Comparison of ENCODE assay signal across 13 cellular contexts in the genomic region with DNA sequence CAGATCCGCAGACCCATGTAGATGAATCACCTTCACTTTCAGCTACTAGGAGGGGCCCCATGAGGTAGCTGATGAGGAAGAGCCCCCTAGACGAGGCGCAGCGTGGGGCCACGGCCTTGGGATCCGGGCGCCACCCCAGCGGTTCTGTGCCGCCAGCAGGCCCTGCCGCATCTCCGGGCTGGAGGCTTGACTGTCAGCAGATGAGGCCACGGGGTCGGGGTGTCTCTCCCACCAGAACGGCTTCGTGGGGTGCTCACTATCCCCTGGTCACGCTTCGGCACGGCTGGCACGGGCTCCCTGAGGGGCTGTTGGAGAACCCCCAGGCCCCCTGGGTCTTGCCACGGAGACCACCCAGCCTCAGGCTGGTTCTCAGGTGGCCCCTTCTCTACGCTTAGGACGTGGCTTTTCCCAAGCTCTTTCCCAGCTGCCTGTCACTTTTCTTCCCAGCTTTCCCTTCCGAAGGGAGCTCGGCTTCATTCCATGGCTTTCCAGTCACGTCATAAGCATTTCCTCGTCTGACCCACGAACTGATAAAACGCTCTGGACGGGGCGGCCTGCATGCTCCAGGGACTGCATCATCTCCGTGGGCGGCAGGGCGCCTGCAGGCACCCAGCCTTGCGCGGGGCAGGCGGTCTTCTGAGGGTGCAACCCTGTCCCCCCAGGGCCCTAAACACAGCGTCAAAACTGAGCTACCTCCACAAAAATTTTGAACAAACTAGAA.
A peak's percentile ranks its signal among the peaks of the same experiment; 100 is the strongest.
DNase-seq lines count a peak whose midpoint lies in the region; ATAC-seq and TF ChIP-seq lines count a peak whose summit lies in the region.
"Had no signal": no experiment of that assay in that cellular context is flagged by ENCODE, and none has a peak within 500 bp of the region (broad histone marks: within the 10 kb centered on the region; RNA-seq: fewer than 3 reads in every experiment).

No MANE protein-coding gene starts in this region.

- peak overlapping the region in 1 of 2 experiments; percentile 5; a peak in 1 of 4 replicates for H3K4me3 ChIP-seq in HCT116 (replicated peaks in 1 of 2; ENCODE audit: low read depth in 1 of 2, low read length in 2 of 2)
- H3K4me3 ChIP-seq in astrocyte of the spinal cord (ENCODE audit: low read depth, low read length) = no peak overlapping the region
- peak overlapping the region; percentile 3 to 30 for H3K4me3 ChIP-seq in tibial artery

- TF ChIP-seq CTCF in HCT116 (IDR thresholded peaks at IDR 0.05 in 2 of 3, conservative IDR thresholded peaks at IDR 0.05 in 1 of 3; ENCODE audit: borderline replicate concordance in 1 of 3, insufficient read depth in 1 of 3, low read depth in 2 of 3, low read length in 2 of 3) (no peak), astrocyte of the spinal cord (IDR thresholded peaks at IDR 0.05; ENCODE audit: low read depth, low read length) (no peak), tibial artery (IDR thresholded peaks at IDR 0.05) (no peak), endothelial cell (IDR thresholded peaks at IDR 0.05; ENCODE audit: unreplicated experiment) (no peak)

- intact Hi-C loops in HCT116 (cut with micrococcal nuclease) = no loop called here
- intact Hi-C loops in tibial artery (cut with DNase I; ENCODE audit: low total_unique reads) = loop anchor here (10.0 kb wide), 1 partner anchor 93 kb away; no protein-coding TSS in a partner anchor

- peak; percentile 67 for ATAC-seq in HCT116
- ATAC-seq in left lobe of liver = peak; percentile 59
- ATAC-seq in GM21447 (IDR thresholded peaks at IDR 0.05; ENCODE audit: unreplicated experiment) = no peak
- ATAC-seq in GM19452 (IDR thresholded peaks at IDR 0.05; ENCODE audit: unreplicated experiment) = no peak

- H3K4me1 ChIP-seq in HCT116 (ENCODE audit: control insufficient read depth in 1 of 2, insufficient read depth in 2 of 2, low read length in 2 of 2) (peaks cover 26 to 66% of the 10 kb centered on the region in 2 experiments), tibial artery (peaks cover 0 to 99% (median 52%) of the 10 kb centered on the region in 4 donors)

- no TSS peak for BruUV-seq in HCT116 (replicated peaks; lab: Mats Ljungman, UMichigan)

- H3K36me3 Mint-ChIP-seq in endothelial cell (ENCODE audit: low read depth, unreplicated experiment) = no peaks in the 10 kb centered on the region

- H3K9me2 ChIP-seq in HCT116 (ENCODE audit: insufficient read depth) = no peaks in the 10 kb centered on the region

- H3K27me3 Mint-ChIP-seq in endothelial cell (ENCODE audit: unreplicated experiment) = peaks cover 3% of the 10 kb centered on the region
- H3K27me3 Mint-ChIP-seq: activated CD4-positive, alpha-beta memory T cell treated with anti-CD3 and anti-CD28 coated beads, Interleukin-2, amount 10 ng/mL, durations not matched to agents 7 days and 5 days had no signal

- peak overlapping the region; percentile 78 for H3K4me2 ChIP-seq in HCT116 (ENCODE audit: low read length)

- H4K20me1 ChIP-seq in HCT116 (ENCODE audit: insufficient read depth) = no peaks in the 10 kb centered on the region

- no peaks in the 10 kb centered on the region for H3K4me1 Mint-ChIP-seq in endothelial cell (ENCODE audit: unreplicated experiment)
- H3K4me1 Mint-ChIP-seq: activated CD4-positive, alpha-beta memory T cell treated with anti-CD3 and anti-CD28 coated beads, Interleukin-2, amount 10 ng/mL, durations not matched to agents 7 days and 5 days had no signal

- POLR2A ChIA-PET in HCT116 (lab: Charles Lee) = no interaction called here

- no peaks in the 10 kb centered on the region for H3K79me2 ChIP-seq in HCT116 (ENCODE audit: insufficient read depth, low read length)

- H3K27ac ChIP-seq in HCT116 (ENCODE audit: low read depth, low read length) (peak overlapping the region; percentile 34; the same call in 1 of the 2 replicates), tibial artery (peak overlapping the region; percentile 83 to 89)
- H3K27ac ChIP-seq: neutrophil had no signal

- peak overlapping the region; percentile 49 for H3K9ac ChIP-seq in HCT116 (ENCODE audit: low read length)

- RAD21 ChIA-PET in HCT116 (lab: Charles Lee; ENCODE audit: low non-redundant PET in 1 of 2, low total read pairs in 2 of 2, uncharacterized antibody in 2 of 2, unreplicated experiment in 2 of 2) = no interaction called here

- no peaks in the 10 kb centered on the region for H3K9me3 Mint-ChIP-seq in endothelial cell (ENCODE audit: unreplicated experiment)
- H3K9me3 Mint-ChIP-seq: activated CD4-positive, alpha-beta memory T cell treated with anti-CD3 and anti-CD28 coated beads, Interleukin-2, amount 10 ng/mL, durations not matched to agents 7 days and 5 days had no signal

- H3K36me3 ChIP-seq in HCT116 (ENCODE audit: control insufficient read depth in 1 of 2, insufficient read depth in 2 of 2, low read length in 2 of 2) (no peaks in the 10 kb centered on the region), tibial artery (no peaks in the 10 kb centered on the region)
- H3K36me3 ChIP-seq: neutrophil had no signal

- DNase-seq in HCT116 (ENCODE audit: low read depth, low spot score) (peak; percentile 60), astrocyte of the spinal cord (ENCODE audit: low read depth, low spot score) (peak; percentile 88), left lobe of liver (ENCODE audit: low spot score) (no peak), tibial artery (peak; percentile 76 to 91), putamen (ENCODE audit: low spot score) (no peak), endothelial cell (ENCODE audit: low spot score) (no peak)
- DNase-seq: activated CD4-positive, alpha-beta memory T cell treated with anti-CD3 and anti-CD28 coated beads, Interleukin-2, amount 10 ng/mL, durations not matched to agents 7 days and 5 days; DND-41; Kasumi-1; NCI-H510A treated with DMSO at 0.1 percent for 48 hours had no signal

- no peak for TF ChIP-seq POLR2A in HCT116 (IDR thresholded peaks at IDR 0.05; ENCODE audit: borderline replicate concordance, extremely low read depth, insufficient read depth, insufficient read length)

- no peaks in the 10 kb centered on the region for H3K27me3 ChIP-seq in HCT116 (ENCODE audit: insufficient read depth, low read length)
- H3K27me3 ChIP-seq in tibial artery = no peaks in the 10 kb centered on the region
- H3K27me3 ChIP-seq: neutrophil had no signal

- H3K9me3 ChIP-seq in HCT116 (ENCODE audit: control insufficient read depth in 1 of 2, insufficient read depth in 1 of 2, low read depth in 1 of 2, low read length in 2 of 2) (no peaks in the 10 kb centered on the region), tibial artery (no peaks in the 10 kb centered on the region)
- H3K9me3 ChIP-seq: neutrophil had no signal

- H2AFZ ChIP-seq in HCT116 (ENCODE audit: low read depth, low read length, poor library complexity, severe bottlenecking) = peak overlapping the region; percentile 86

- no peak for TF ChIP-seq RAD21 in HCT116 (IDR thresholded peaks at IDR 0.05; ENCODE audit: low read depth)

- H3K4me3 Mint-ChIP-seq in endothelial cell (ENCODE audit: unreplicated experiment) = no peak overlapping the region
- H3K4me3 Mint-ChIP-seq: activated CD4-positive, alpha-beta memory T cell treated with anti-CD3 and anti-CD28 coated beads, Interleukin-2, amount 10 ng/mL, durations not matched to agents 7 days and 5 days had no signal

- in situ Hi-C loops in astrocyte of the spinal cord (cut with HindIII; ENCODE audit: low sequenced_read_pairs) = no loop called here

- CTCF ChIA-PET in HCT116 (lab: Charles Lee) = no interaction called here

- no peak overlapping the region for H3K27ac Mint-ChIP-seq in endothelial cell (ENCODE audit: unreplicated experiment)
- H3K27ac Mint-ChIP-seq: activated CD4-positive, alpha-beta memory T cell treated with anti-CD3 and anti-CD28 coated beads, Interleukin-2, amount 10 ng/mL, durations not matched to agents 7 days and 5 days had no signal

TF ChIP-seq in HCT116, 20 proteins besides CTCF, POLR2A, EP300 and RAD21:
- no peak for TF ChIP-seq TCF7L2 (IDR thresholded peaks at IDR 0.05; ENCODE audit: borderline replicate concordance, extremely low read depth, insufficient read depth, insufficient read length)
- peak; percentile 26; the same call in 1 of the 2 replicates for TF ChIP-seq POLR2AphosphoS5 (IDR thresholded peaks at IDR 0.05; ENCODE audit: low read depth, low read length)
- peak; percentile 65 for TF ChIP-seq FOSL1 (IDR thresholded peaks at IDR 0.05; ENCODE audit: low read depth)
- peak; percentile 86 for TF ChIP-seq SP1 (IDR thresholded peaks at IDR 0.05; ENCODE audit: low read depth)
- no peak for TF ChIP-seq SRF (IDR thresholded peaks at IDR 0.05; ENCODE audit: low read depth)
- no peak for TF ChIP-seq YY1 (IDR thresholded peaks at IDR 0.05; ENCODE audit: extremely low read depth, insufficient replicate concordance, low read depth, low read length)
- peak; percentile 94 for TF ChIP-seq EGR1 (IDR thresholded peaks at IDR 0.05; ENCODE audit: low read depth)
- TF ChIP-seq JUND (IDR thresholded peaks at IDR 0.05) = peak; percentile 78
- peak; percentile 63 for TF ChIP-seq MAX (IDR thresholded peaks at IDR 0.05)
- TF ChIP-seq ELF1 (IDR thresholded peaks at IDR 0.05; ENCODE audit: borderline replicate concordance, low read depth) = no peak
- TF ChIP-seq EZH2phosphoT487 (IDR thresholded peaks at IDR 0.05; ENCODE audit: borderline replicate concordance) = no peak
- TF ChIP-seq, protein P1, sequence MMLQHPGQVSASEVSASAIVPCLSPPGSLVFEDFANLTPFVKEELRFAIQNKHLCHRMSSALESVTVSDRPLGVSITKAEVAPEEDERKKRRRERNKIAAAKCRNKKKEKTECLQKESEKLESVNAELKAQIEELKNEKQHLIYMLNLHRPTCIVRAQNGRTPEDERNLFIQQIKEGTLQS (IDR thresholded peaks at IDR 0.05) = no peak
- no peak for TF ChIP-seq EZH2 (IDR thresholded peaks at IDR 0.05)
- TF ChIP-seq CBX3 (IDR thresholded peaks at IDR 0.05; ENCODE audit: low read depth) = peak; percentile 63; the same call in 1 of the 2 replicates

Comparison
In these comparisons a context has a peak if more than half of its experiments do, and no peak if none do; other contexts are left out.
1. ATAC-seq: peak in HCT116 (single experiment) and left lobe of liver (single experiment); none in GM21447 (single experiment) and GM19452 (single experiment).
2. DNase-seq: peak in HCT116 (single experiment), astrocyte of the spinal cord (single experiment) and tibial artery (2 of 2); none in left lobe of liver (single experiment), putamen (single experiment) and endothelial cell (single experiment).